Comparison of ENCODE assay signal across 9 cellular contexts in the genomic region with DNA sequence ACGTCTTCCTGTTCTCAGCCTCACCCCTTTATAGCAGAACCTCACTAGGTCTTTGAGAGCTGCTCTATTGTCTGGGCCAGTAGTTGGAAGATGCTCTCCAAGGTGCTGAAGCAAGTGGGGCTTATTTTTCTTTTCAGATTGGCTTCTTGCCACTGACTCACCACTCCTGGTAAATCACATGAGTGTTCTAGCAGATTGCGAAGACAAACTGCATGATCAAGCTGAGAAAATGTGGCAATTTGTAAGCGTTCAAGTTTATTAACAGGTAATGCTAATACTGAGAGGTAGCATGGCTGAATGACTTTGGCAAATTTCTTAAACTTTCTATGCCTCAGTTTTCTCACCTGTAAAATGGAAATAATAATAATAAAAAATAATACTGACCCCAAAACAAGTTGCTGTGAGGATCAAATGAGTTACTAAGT. TPM values are rescaled to one million over a fixed set of nuclear protein-coding genes. Genes with fewer than 3 reads are reported as not detected.
DNase-seq lines count a peak whose midpoint lies in the region; ATAC-seq, FAIRE-seq and TF ChIP-seq lines count a peak whose summit lies in the region.
"Had no signal": no experiment of that assay in that cellular context is flagged by ENCODE, and none has a peak within 500 bp of the region (broad histone marks: within the 10 kb centered on the region; RNA-seq: fewer than 3 reads in every experiment).

No MANE protein-coding gene starts in this region.

- no peak overlapping the region for H3K4me3 ChIP-seq in stomach

- no peaks in the 10 kb centered on the region for H3K4me1 Mint-ChIP-seq in activated CD8-positive, alpha-beta T cell treated with anti-CD3 and anti-CD28 coated beads, Interleukin-2, amount 10 ng/mL, durations not matched to agents 7 days and 5 days (ENCODE audit: low read depth)

- TF ChIP-seq CTCF in stomach (IDR thresholded peaks at IDR 0.05) = no peak

- H3K36me3 ChIP-seq in stomach = no peaks in the 10 kb centered on the region

- FAIRE-seq in GM12892 (lab: Jason Lieb, UNC) = no peak

- no peak for TF ChIP-seq EP300 in stomach (IDR thresholded peaks at IDR 0.05)

- no peak overlapping the region for H3K4me3 Mint-ChIP-seq in activated CD8-positive, alpha-beta T cell treated with anti-CD3 and anti-CD28 coated beads, Interleukin-2, amount 10 ng/mL, durations not matched to agents 7 days and 5 days
- H3K4me3 Mint-ChIP-seq: stimulated activated naive B cell treated with anti-CD40 and anti-IgM and Interleukin-4, amounts not matched to agents 10 μg/mL and 1 μg/mL and 100 μg/mL, for 72 hours had no signal

- POLR2A ChIA-PET in activated CD8-positive, alpha-beta T cell treated with anti-CD3 and anti-CD28 coated beads, Interleukin-2, amount 10 ng/mL, durations not matched to agents 7 days and 5 days (lab: Charles Lee) = no interaction called here

- no peaks in the 10 kb centered on the region for H3K36me3 Mint-ChIP-seq in activated CD8-positive, alpha-beta T cell treated with anti-CD3 and anti-CD28 coated beads, Interleukin-2, amount 10 ng/mL, durations not matched to agents 7 days and 5 days (ENCODE audit: low read depth)
- H3K36me3 Mint-ChIP-seq: stimulated activated naive B cell treated with anti-CD40 and anti-IgM and Interleukin-4, amounts not matched to agents 10 μg/mL and 1 μg/mL and 100 μg/mL, for 72 hours had no signal

- no peak overlapping the region for H3K27ac Mint-ChIP-seq in activated CD8-positive, alpha-beta T cell treated with anti-CD3 and anti-CD28 coated beads, Interleukin-2, amount 10 ng/mL, durations not matched to agents 7 days and 5 days
- H3K27ac Mint-ChIP-seq: stimulated activated naive B cell treated with anti-CD40 and anti-IgM and Interleukin-4, amounts not matched to agents 10 μg/mL and 1 μg/mL and 100 μg/mL, for 72 hours had no signal

- intact Hi-C loops in stomach (cut with DNase I; ENCODE audit: low total_unique reads) = no loop called here

- no peak overlapping the region for H3K27ac ChIP-seq in stomach

- H3K9me3 Mint-ChIP-seq in activated CD8-positive, alpha-beta T cell treated with anti-CD3 and anti-CD28 coated beads, Interleukin-2, amount 10 ng/mL, durations not matched to agents 7 days and 5 days (ENCODE audit: insufficient read depth) = no peaks in the 10 kb centered on the region
- H3K9me3 Mint-ChIP-seq: stimulated activated naive B cell treated with anti-CD40 and anti-IgM and Interleukin-4, amounts not matched to agents 10 μg/mL and 1 μg/mL and 100 μg/mL, for 72 hours had no signal

- CTCF ChIA-PET in activated CD8-positive, alpha-beta T cell treated with anti-CD3 and anti-CD28 coated beads, Interleukin-2, amount 10 ng/mL, durations not matched to agents 7 days and 5 days (lab: Charles Lee) = no interaction called here

- peaks cover 0 to 84% (median 17%) of the 10 kb centered on the region in 3 donors for H3K27me3 ChIP-seq in stomach

- no peaks in the 10 kb centered on the region for H3K4me1 ChIP-seq in stomach

- peak; percentile 30 for DNase-seq in CMK (ENCODE audit: low read depth)
- peak in 63 of 76 experiments; percentile 2 to 77 (median 45) for DNase-seq in HUDEP-2 (lab: John Stamatoyannopoulos, UW; ENCODE audit: unreplicated experiment in 76 of 76)
- DNase-seq in activated CD8-positive, alpha-beta T cell treated with anti-CD3 and anti-CD28 coated beads, Interleukin-2, amount 10 ng/mL, durations not matched to agents 7 days and 5 days = peak; percentile 56
- DNase-seq in islet precursor cell = peak; percentile 84
- no peak for DNase-seq in stomach
- DNase-seq in GM12892 (ENCODE audit: insufficient read length) = no peak
- no peak for DNase-seq in mesenteric fat pad (ENCODE audit: low spot score)
- DNase-seq: stimulated activated naive B cell treated with anti-CD40 and anti-IgM and Interleukin-4, amounts not matched to agents 10 μg/mL and 1 μg/mL and 100 μg/mL, for 72 hours had no signal

- peaks cover 8% of the 10 kb centered on the region for H3K27me3 Mint-ChIP-seq in activated CD8-positive, alpha-beta T cell treated with anti-CD3 and anti-CD28 coated beads, Interleukin-2, amount 10 ng/mL, durations not matched to agents 7 days and 5 days (ENCODE audit: low read depth)

- no peak for ATAC-seq in activated CD8-positive, alpha-beta T cell treated with anti-CD3 and anti-CD28 coated beads, Interleukin-2, amount 10 ng/mL, durations not matched to agents 7 days and 5 days
- ATAC-seq in HG02938 (IDR thresholded peaks at IDR 0.05; ENCODE audit: unreplicated experiment) = no peak

- TF ChIP-seq POLR2A in stomach (IDR thresholded peaks at IDR 0.05) = no peak
- TF ChIP-seq POLR2A in GM12892 (IDR thresholded peaks at IDR 0.05; ENCODE audit: low read depth, low read length) = no peak

- WGBS in stomach, 5 donors = 29 to 37% (median 35%) methylated on average over 3 of the region's 3 CpGs

- H3K9me3 ChIP-seq in stomach = no peaks in the 10 kb centered on the region

RNA-seq across cellular contexts. Expression of a gene that starts 59.2 kb away (rescaled TPM):
- not detected for total RNA-seq in activated CD8-positive, alpha-beta T cell treated with anti-CD3 and anti-CD28 coated beads, Interleukin-2, amount 10 ng/mL, durations not matched to agents 7 days and 5 days
- total RNA-seq in stomach = not detected
- polyA plus RNA-seq in stomach = not detected
- polyA plus RNA-seq in GM12892 (2012; ENCODE audit: missing spikeins) = not detected
- 0.19 TPM for total RNA-seq in mesenteric fat pad

Comparison
In these comparisons a context has a peak if more than half of its experiments do, and no peak if none do; other contexts are left out.
1. DNase-seq: peak in CMK (single experiment), HUDEP-2 (63 of 76), activated CD8-positive, alpha-beta T cell treated with anti-CD3 and anti-CD28 coated beads, Interleukin-2, amount 10 ng/mL, durations not matched to agents 7 days and 5 days (single experiment) and islet precursor cell (single experiment); none in stomach (single experiment), GM12892 (single experiment) and mesenteric fat pad (single experiment).